9 cellular contexts compared by ENCODE assay signal in genomic region chr12:29781705-29782266, GRCh38. TPM values are rescaled to one million over a fixed set of nuclear protein-coding genes. Genes with fewer than 3 reads are reported as not detected.
DNase-seq lines count a peak whose midpoint lies in the region; ATAC-seq, FAIRE-seq and TF ChIP-seq lines count a peak whose summit lies in the region.
"Had no signal": no experiment of that assay in that cellular context is flagged by ENCODE, and none has a peak within 500 bp of the region (broad histone marks: within the 10 kb centered on the region; RNA-seq: fewer than 3 reads in every experiment).

No MANE protein-coding gene starts in this region.

- no peak overlapping the region for H3K4ac ChIP-seq in H1 (replicated peaks; ENCODE audit: insufficient read length, low read depth, low read length)

- H3K4me2 ChIP-seq in H1 (ENCODE audit: insufficient read depth in 1 of 2, low read depth in 2 of 2, low read length in 2 of 2), result peak overlapping the region; percentile 80 to 98

- POLR2A ChIA-PET in H1 (lab: Charles Lee; ENCODE audit: partially characterized antibody) (no interaction called here), T-cell (lab: Charles Lee) (interaction anchor here in 1 of 2 donors (0.6 kb wide), 1 partner anchor 142 kb away, joined by 3 read pairs; no protein-coding TSS in a partner anchor)

- H2BK5ac ChIP-seq in H1 (ENCODE audit: low read depth, low read length), result no peak overlapping the region

- H3K79me1 ChIP-seq in H1 (ENCODE audit: low read depth, low read length), result peaks cover 4% of the 10 kb centered on the region; the same call in 1 of the 2 replicates

- peaks cover 0 to 7% (median 4%) of the 10 kb centered on the region in 3 donors for H3K4me1 Mint-ChIP-seq in T-cell

- H3K4me3 Mint-ChIP-seq in T-cell, result no peak overlapping the region

- H3K36me3 Mint-ChIP-seq in T-cell, result no peaks in the 10 kb centered on the region

- peaks cover 4 to 58% of the 10 kb centered on the region in 2 experiments for H3K79me2 ChIP-seq in H1 (ENCODE audit: control insufficient read depth in 1 of 2, insufficient read depth in 2 of 2, low read length in 2 of 2)

- TF ChIP-seq EP300 in H1 (IDR thresholded peaks at IDR 0.05; ENCODE audit: borderline replicate concordance in 1 of 2, low read depth in 2 of 2, low read length in 2 of 2), result no peak

- FAIRE-seq in H1 (lab: Jason Lieb, UNC), result no peak

- H3K9me3 ChIP-seq in H1 (ENCODE audit: insufficient read depth in 2 of 2, low read depth in 1 of 2, low read length in 1 of 2) (peaks cover 3 to 8% of the 10 kb centered on the region in 2 experiments), spleen (peaks cover 0 to 7% (median 0%) of the 10 kb centered on the region in 8 donors)

- peaks cover 8% of the 10 kb centered on the region; the same call in 1 of the 2 replicates for H3K23me2 ChIP-seq in H1 (ENCODE audit: low read depth, low read length)

- H2BK20ac ChIP-seq in H1 (ENCODE audit: low read length), result no peak overlapping the region

- WGBS in H1 (ENCODE audit: extremely low coverage in 1 of 2, insufficient coverage in 1 of 2, insufficient read length in 1 of 2, insufficient replicate concordance in 2 of 2, low coverage in 1 of 2, low lambda C conversion rate in 2 of 2, missing lambda C conversion rate in 1 of 2), 2 experiments, result 79% methylated on average over 2 of the region's 2 CpGs; no CpG with 5 or more reads in 1 of the 2 experiments
- 18 to 65% (median 36%) methylated on average over 2 of the region's 2 CpGs for WGBS in spleen, 5 donors

- CTCF ChIA-PET in H1 (lab: Charles Lee; ENCODE audit: partially characterized antibody) (no interaction called here), T-cell (lab: Charles Lee) (no interaction called here)

- no peak overlapping the region for H2BK120ac ChIP-seq in H1 (replicated peaks; ENCODE audit: low read depth, low read length)

- peaks cover 0 to 11% (median 1%) of the 10 kb centered on the region in 4 experiments; a peak in 2 of 7 replicates for H3K4me1 ChIP-seq in H1 (replicated peaks in 1 of 4; ENCODE audit: control insufficient read depth in 3 of 4, insufficient read depth in 4 of 4, low read length in 3 of 4)
- H3K4me1 ChIP-seq in spleen, result peaks cover 0 to 34% (median 2%) of the 10 kb centered on the region in 6 donors

- H3K23ac ChIP-seq in H1 (ENCODE audit: insufficient read length), result no peak overlapping the region

- H3K9me3 Mint-ChIP-seq in T-cell, result peaks cover 0 to 8% (median under 1%) of the 10 kb centered on the region in 3 donors

- intact Hi-C loops in spleen (cut with DNase I; ENCODE audit: low total_unique reads), result loop anchor here (10.0 kb wide), 1 partner anchor 257 kb away; no protein-coding TSS in a partner anchor

- H3K4me3 ChIP-seq in H1 (ENCODE audit: extremely low read depth in 1 of 4, insufficient read depth in 2 of 4, low read depth in 3 of 4, low read length in 4 of 4) (peak overlapping the region; percentile 47 to 87 (median 81); a peak in 6 of 8 replicates), spleen (peak overlapping the region; percentile 45 to 83 (median 66))

- no peak overlapping the region for H3K18ac ChIP-seq in H1 (ENCODE audit: extremely low read depth, low read length)

- peaks cover 0 to 2% (median 0%) of the 10 kb centered on the region in 4 experiments; a peak in 2 of 7 replicates for H3K27me3 ChIP-seq in H1 (replicated peaks in 1 of 4; ENCODE audit: control insufficient read depth in 3 of 4, extremely low read depth in 1 of 4, insufficient read depth in 3 of 4, low read length in 3 of 4)
- H3K27me3 ChIP-seq in spleen (replicated peaks in 1 of 7), result peaks cover 0 to 64% (median 13%) of the 10 kb centered on the region in 7 donors

- no peak overlapping the region for H4K8ac ChIP-seq in H1 (ENCODE audit: extremely low read depth, insufficient read depth, low read length)

- no peak overlapping the region for H4K91ac ChIP-seq in H1 (replicated peaks; ENCODE audit: insufficient read length, low read length)

- TF ChIP-seq CTCF in H1 (IDR thresholded peaks at IDR 0.05; ENCODE audit: control extremely low read depth in 1 of 3, insufficient read depth in 1 of 3, low read depth in 1 of 3, low read length in 3 of 3) (no peak), spleen (IDR thresholded peaks at IDR 0.05 in 8 of 11, conservative IDR thresholded peaks at IDR 0.05 in 3 of 11) (no peak)

- H2AK5ac ChIP-seq in H1 (ENCODE audit: low read depth, low read length), result no peak overlapping the region

- peaks cover 0 to 4% of the 10 kb centered on the region in 2 experiments for H4K20me1 ChIP-seq in H1 (replicated peaks in 1 of 2; ENCODE audit: control insufficient read depth in 1 of 2, insufficient read depth in 2 of 2, low read length in 2 of 2)

- no peak overlapping the region for H2BK15ac ChIP-seq in H1 (ENCODE audit: low read length)

- H3K9ac ChIP-seq in H1 (replicated peaks in 1 of 4; ENCODE audit: extremely low read depth in 1 of 4, low read depth in 3 of 4, low read length in 3 of 4), result no peak overlapping the region

- H3K27me3 Mint-ChIP-seq in T-cell, result peaks cover 30 to 42% of the 10 kb centered on the region in 2 donors

- no peak overlapping the region for H3K27ac ChIP-seq in H1 (ENCODE audit: low read depth, low read length)
- H3K27ac ChIP-seq in spleen, result peak overlapping the region in 7 of 8 donors; percentile 73 to 90 (median 87)

- no peak for TF ChIP-seq RAD21 in H1 (IDR thresholded peaks at IDR 0.05 in 1 of 2, conservative IDR thresholded peaks at IDR 0.05 in 1 of 2; ENCODE audit: low read depth in 2 of 2, low read length in 2 of 2)

- H2BK12ac ChIP-seq in H1 (ENCODE audit: low read depth, low read length), result no peak overlapping the region

- TF ChIP-seq POLR2A in H1 (IDR thresholded peaks at IDR 0.05; ENCODE audit: control extremely low read depth in 1 of 2, low read depth in 2 of 2, low read length in 2 of 2), result no peak
- TF ChIP-seq POLR2A in spleen (IDR thresholded peaks at IDR 0.05), result no peak

- H3K56ac ChIP-seq in H1 (replicated peaks; ENCODE audit: insufficient read length, low read depth, low read length), result no peak overlapping the region

- peaks cover 0 to 3% (median 0%) of the 10 kb centered on the region in 4 experiments; a peak in 1 of 8 replicates for H3K36me3 ChIP-seq in H1 (ENCODE audit: control insufficient read depth in 2 of 4, insufficient read depth in 4 of 4, low read length in 3 of 4)
- H3K36me3 ChIP-seq in spleen, result no peaks in the 10 kb centered on the region

- H4K5ac ChIP-seq in H1 (ENCODE audit: insufficient read length, low read depth, low read length), result no peak overlapping the region

- no peak overlapping the region for H3K27ac Mint-ChIP-seq in T-cell
- H3K27ac Mint-ChIP-seq: activated naive CD4-positive, alpha-beta T cell treated with anti-CD3 and anti-CD28 coated beads, Interleukin-2, amount 50 U/mL, for 72 hours had no signal

- ATAC-seq in GM21367 (IDR thresholded peaks at IDR 0.05; ENCODE audit: unreplicated experiment), result peak; percentile 20
- ATAC-seq in HG03159 (IDR thresholded peaks at IDR 0.05; ENCODE audit: unreplicated experiment), result peak; percentile 32
- ATAC-seq in T-cell (replicated peaks in 1 of 4), result no peak

- no peak overlapping the region for H2AFZ ChIP-seq in H1 (ENCODE audit: low read length)

- DNase-seq in H1 (ENCODE audit: low read depth in 1 of 2, low spot score in 2 of 2) (no peak), spleen (no peak), AML-193 (lab: John Stamatoyannopoulos, UW) (no peak), T-cell (no peak), NK-92 (lab: John Stamatoyannopoulos, UW; ENCODE audit: unreplicated experiment) (no peak)
- DNase-seq in activated CD8-positive, alpha-beta memory T cell treated with anti-CD3 and anti-CD28 coated beads, Interleukin-2, amount 50 U/mL, for 4 hours, result no peak

- no peak overlapping the region for H3K14ac ChIP-seq in H1 (ENCODE audit: insufficient read length)

TF ChIP-seq in H1, 55 proteins besides CTCF, POLR2A, EP300 and RAD21 (continues in another document):
- TF ChIP-seq, protein P1, sequence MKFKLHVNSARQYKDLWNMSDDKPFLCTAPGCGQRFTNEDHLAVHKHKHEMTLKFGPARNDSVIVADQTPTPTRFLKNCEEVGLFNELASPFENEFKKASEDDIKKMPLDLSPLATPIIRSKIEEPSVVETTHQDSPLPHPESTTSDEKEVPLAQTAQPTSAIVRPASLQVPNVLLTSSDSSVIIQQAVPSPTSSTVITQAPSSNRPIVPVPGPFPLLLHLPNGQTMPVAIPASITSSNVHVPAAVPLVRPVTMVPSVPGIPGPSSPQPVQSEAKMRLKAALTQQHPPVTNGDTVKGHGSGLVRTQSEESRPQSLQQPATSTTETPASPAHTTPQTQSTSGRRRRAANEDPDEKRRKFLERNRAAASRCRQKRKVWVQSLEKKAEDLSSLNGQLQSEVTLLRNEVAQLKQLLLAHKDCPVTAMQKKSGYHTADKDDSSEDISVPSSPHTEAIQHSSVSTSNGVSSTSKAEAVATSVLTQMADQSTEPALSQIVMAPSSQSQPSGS (IDR thresholded peaks at IDR 0.05; ENCODE audit: low read length), result no peak
- no peak for TF ChIP-seq ZNF274 (IDR thresholded peaks at IDR 0.05; ENCODE audit: borderline replicate concordance, extremely low read depth, low read length)
- no peak for TF ChIP-seq BACH1 (IDR thresholded peaks at IDR 0.05; ENCODE audit: low read length)
- no peak for TF ChIP-seq MAFK (IDR thresholded peaks at IDR 0.05; ENCODE audit: low read depth, low read length)
- no peak for TF ChIP-seq SP1 (IDR thresholded peaks at IDR 0.05; ENCODE audit: low read depth, low read length)
- no peak for TF ChIP-seq BCL11A (IDR thresholded peaks at IDR 0.05; ENCODE audit: low read depth in 2 of 2, low read length in 2 of 2)
- TF ChIP-seq TEAD4 (IDR thresholded peaks at IDR 0.05; ENCODE audit: low read depth, low read length), result no peak
- TF ChIP-seq GABPA (IDR thresholded peaks at IDR 0.05; ENCODE audit: borderline replicate concordance, insufficient read depth, low read length), result no peak
- TF ChIP-seq RNF2 (IDR thresholded peaks at IDR 0.05; ENCODE audit: borderline replicate concordance, low read depth, low read length, missing control alignments, poor library complexity, severe bottlenecking), result no peak
- no peak for TF ChIP-seq EZH2 (IDR thresholded peaks at IDR 0.05; ENCODE audit: low read depth, low read length, severe bottlenecking)

RNA-seq across cellular contexts. Expression of gene TMTC1, which starts 2.0 kb away (rescaled TPM):
- total RNA-seq in H1 (2021; fragmentation: NEBNext Ultra II Directional; extraction: Animal tissue kit (Norgen Biotek cat#: 25700)), result 19.8 and 20.8 TPM in 2 replicates
- polyA plus RNA-seq in H1 (2011; rRNA removed), result 8.5 and 15.4 TPM in 2 replicates
- polyA plus RNA-seq in H1 (2011; cell fraction: cytosol; rRNA removed), result 11.2 TPM
- polyA plus RNA-seq in H1 (2011; cell fraction: nucleus; rRNA removed), result 12.2 TPM
- 13.3 to 16.5 TPM (median 14.1 TPM) in 4 replicates for polyA plus RNA-seq in H1 (2012, experiment 1 of 2)
- polyA plus RNA-seq in H1 (2012, experiment 2 of 2), result 2.3 TPM
- 6.8 TPM for polyA plus RNA-seq in H1 (2013, experiment 1 of 2)
- 7.4 TPM for polyA plus RNA-seq in H1 (2013, experiment 2 of 2)
- 50.1 and 70.9 TPM in 2 replicates for polyA minus RNA-seq in H1 (2011; rRNA and poly(A)+ RNA removed)
- 23.5 TPM for polyA minus RNA-seq in H1 (2011; cell fraction: cytosol; rRNA and poly(A)+ RNA removed)
- 71.0 TPM for polyA minus RNA-seq in H1 (2011; cell fraction: nucleus; rRNA and poly(A)+ RNA removed)
- total RNA-seq in spleen, result 100 to 1,000 TPM in 6 of 7 donors, 10 to 100 TPM in 1; 95.7 to 210 (median 154) TPM
- 1 to 10 TPM; 3.4 to 9.5 (median 5.2) TPM for polyA plus RNA-seq in spleen
- under 1 TPM in 4 of 5 donors, not detected in 1; 0.10 to 0.44 (median 0.29) TPM for total RNA-seq in T-cell
- total RNA-seq: activated naive CD4-positive, alpha-beta T cell treated with anti-CD3 and anti-CD28 coated beads, Interleukin-2, amount 50 U/mL, for 72 hours had no signal

Comparison
In these comparisons a context has a peak if more than half of its experiments do, and no peak if none do; other contexts are left out.
1. ATAC-seq: peak in GM21367 (single experiment) and HG03159 (single experiment); none in T-cell (0 of 4).
2. RNA of gene TMTC1, which starts 2.0 kb away (total RNA-seq): 95.7 to 210 TPM in spleen and 19.8 to 20.8 TPM in H1; 0.10 to 0.44 TPM in T-cell; every median in the first group is over 10 times any median in the second.